In genomic region chr4:80610199-80610598, GRCh38 we compare ENCODE assay signal across 17 cellular contexts.
A peak's percentile ranks its signal among the peaks of the same experiment; 100 is the strongest.
DNase-seq lines count a peak whose midpoint lies in the region; ATAC-seq, FAIRE-seq and TF ChIP-seq lines count a peak whose summit lies in the region.
"Had no signal": no experiment of that assay in that cellular context is flagged by ENCODE, and none has a peak within 500 bp of the region (broad histone marks: within the 10 kb centered on the region; RNA-seq: fewer than 3 reads in every experiment).

No MANE protein-coding gene starts in this region.

- FAIRE-seq in GM12891 (lab: Jason Lieb, UNC): no peak
- FAIRE-seq: H1 had no signal

- H3F3A ChIP-seq in Loucy (ENCODE audit: low read depth): no peaks in the 10 kb centered on the region

- ATAC-seq in GM21825 (IDR thresholded peaks at IDR 0.05; ENCODE audit: unreplicated experiment): peak; percentile 27
- ATAC-seq in naive B cell (ENCODE audit: low read depth in 2 of 2): peak; percentile 41
- no peak for ATAC-seq in left ventricle myocardium superior
- ATAC-seq in activated CD8-positive, alpha-beta memory T cell treated with anti-CD3 and anti-CD28 coated beads, Interleukin-2, amount 10 ng/mL, durations not matched to agents 7 days and 5 days: no peak

- no peaks in the 10 kb centered on the region for H3K27me3 Mint-ChIP-seq in naive B cell
- no peaks in the 10 kb centered on the region for H3K27me3 Mint-ChIP-seq in activated CD8-positive, alpha-beta memory T cell treated with anti-CD3 and anti-CD28 coated beads, Interleukin-2, amount 10 ng/mL, durations not matched to agents 7 days and 5 days

- CTCF ChIA-PET in activated CD8-positive, alpha-beta memory T cell treated with anti-CD3 and anti-CD28 coated beads, Interleukin-2, amount 10 ng/mL, durations not matched to agents 7 days and 5 days (lab: Charles Lee): no interaction called here

- H3K79me2 ChIP-seq in Loucy (ENCODE audit: insufficient read depth, low read length): no peaks in the 10 kb centered on the region

- peak overlapping the region in 7 of 8 donors; percentile 41 to 75 (median 54) for H3K4me3 Mint-ChIP-seq in naive B cell
- H3K4me3 Mint-ChIP-seq in activated CD8-positive, alpha-beta memory T cell treated with anti-CD3 and anti-CD28 coated beads, Interleukin-2, amount 10 ng/mL, durations not matched to agents 7 days and 5 days: no peak overlapping the region
- H3K4me3 Mint-ChIP-seq: CD8-positive, alpha-beta memory T cell; HFFc6 had no signal

- H3K9me2 ChIP-seq in Loucy (replicated peaks; ENCODE audit: low read depth, low read length): no peaks in the 10 kb centered on the region

- H3K9me3 Mint-ChIP-seq in naive B cell: peaks cover 0 to 4% (median 0%) of the 10 kb centered on the region in 7 donors
- no peaks in the 10 kb centered on the region for H3K9me3 Mint-ChIP-seq in activated CD8-positive, alpha-beta memory T cell treated with anti-CD3 and anti-CD28 coated beads, Interleukin-2, amount 10 ng/mL, durations not matched to agents 7 days and 5 days (ENCODE audit: low read depth)
- H3K9me3 Mint-ChIP-seq: HFFc6 had no signal

- H3K4me1 ChIP-seq in Loucy (ENCODE audit: insufficient read depth, low read length, poor library complexity, severe bottlenecking): peaks cover 44% of the 10 kb centered on the region

- H2AFZ ChIP-seq in Loucy (ENCODE audit: low read length): no peak overlapping the region

- H3K4me2 ChIP-seq in Loucy (ENCODE audit: low read depth, low read length, poor library complexity, severe bottlenecking): peak overlapping the region; percentile 60

- DNase-seq in GM12891 (ENCODE audit: insufficient read length, low spot score) (no peak), naive B cell (peak; percentile 4), left ventricle myocardium superior (no peak), activated gamma-delta T cell treated with Interleukin-2 at 50 U/mL for 16 hours (no peak), COR-L47 (lab: John Stamatoyannopoulos, UW) (no peak)
- no peak for DNase-seq in activated CD8-positive, alpha-beta memory T cell treated with anti-CD3 and anti-CD28 coated beads, Interleukin-2, amount 10 ng/mL, durations not matched to agents 7 days and 5 days
- DNase-seq: ACHN; CD8-positive, alpha-beta memory T cell; DMS 273 treated with DMSO at 0.1 percent for 48 hours; NCI-H1092 treated with DMSO at 0.1 percent for 48 hours; NCI-H1694 treated with DMSO at 0.1 percent for 48 hours; NCI-H446 treated with DMSO at 0.1 percent for 48 hours; NCI-H748 treated with DMSO at 0.1 percent for 48 hours had no signal

- peak overlapping the region; percentile 22 to 95 (median 78) for H3K27ac Mint-ChIP-seq in naive B cell
- no peak overlapping the region for H3K27ac Mint-ChIP-seq in activated CD8-positive, alpha-beta memory T cell treated with anti-CD3 and anti-CD28 coated beads, Interleukin-2, amount 10 ng/mL, durations not matched to agents 7 days and 5 days
- H3K27ac Mint-ChIP-seq: HFFc6 had no signal

- peaks cover 16 to 53% (median 35%) of the 10 kb centered on the region in 3 donors for H3K4me1 Mint-ChIP-seq in naive B cell
- H3K4me1 Mint-ChIP-seq in activated CD8-positive, alpha-beta memory T cell treated with anti-CD3 and anti-CD28 coated beads, Interleukin-2, amount 10 ng/mL, durations not matched to agents 7 days and 5 days: no peaks in the 10 kb centered on the region

- no peak for TF ChIP-seq CTCF in Loucy (conservative IDR thresholded peaks at IDR 0.05; ENCODE audit: low read length)

- TF ChIP-seq POLR2A in GM12891 (IDR thresholded peaks at IDR 0.05; ENCODE audit: low read depth, low read length): no peak

- intact Hi-C loops in left ventricle myocardium superior (cut with micrococcal nuclease): no loop called here

- H3K4me3 ChIP-seq in Loucy (ENCODE audit: low read length, poor library complexity, severe bottlenecking): no peak overlapping the region

- H4K20me1 ChIP-seq in Loucy (ENCODE audit: insufficient read depth, low read length, poor library complexity, severe bottlenecking): no peaks in the 10 kb centered on the region

- H3K9ac ChIP-seq in Loucy (ENCODE audit: low read depth, low read length, poor library complexity, severe bottlenecking): no peak overlapping the region

- no peaks in the 10 kb centered on the region for H3K36me3 ChIP-seq in Loucy (ENCODE audit: insufficient read depth, low read length)

- H3K36me3 Mint-ChIP-seq in naive B cell: no peaks in the 10 kb centered on the region
- no peaks in the 10 kb centered on the region for H3K36me3 Mint-ChIP-seq in activated CD8-positive, alpha-beta memory T cell treated with anti-CD3 and anti-CD28 coated beads, Interleukin-2, amount 10 ng/mL, durations not matched to agents 7 days and 5 days
- H3K36me3 Mint-ChIP-seq: CD8-positive, alpha-beta memory T cell had no signal

- H3K9me3 ChIP-seq in Loucy (ENCODE audit: insufficient read depth, low read depth, low read length): no peaks in the 10 kb centered on the region

- no peaks in the 10 kb centered on the region for H3K27me3 ChIP-seq in Loucy (ENCODE audit: insufficient read depth, low read length, poor library complexity, severe bottlenecking)

TF ChIP-seq in GM12891, 5 proteins besides CTCF, POLR2A, EP300 and RAD21:
- TF ChIP-seq SPI1 (IDR thresholded peaks at IDR 0.05; ENCODE audit: low read depth, low read length): peak; percentile 64
- no peak for TF ChIP-seq POLR2AphosphoS5 (IDR thresholded peaks at IDR 0.05; ENCODE audit: low read depth, low read length)

Comparison
In these comparisons a context has a peak if more than half of its experiments do, and no peak if none do; other contexts are left out.
1. ATAC-seq: peak in GM21825 (single experiment) and naive B cell (2 of 2); none in left ventricle myocardium superior (single experiment) and activated CD8-positive, alpha-beta memory T cell treated with anti-CD3 and anti-CD28 coated beads, Interleukin-2, amount 10 ng/mL, durations not matched to agents 7 days and 5 days (single experiment).